Comparison of ENCODE assay signal across 15 cellular contexts in genomic region chr7:5574770-5575269, GRCh38. TPM values are rescaled to one million over a fixed set of nuclear protein-coding genes. Genes with fewer than 3 reads are reported as not detected.
DNase-seq lines count a peak whose midpoint lies in the region; ATAC-seq and TF ChIP-seq lines count a peak whose summit lies in the region.
"Had no signal": no experiment of that assay in that cellular context is flagged by ENCODE, and none has a peak within 500 bp of the region (broad histone marks: within the 10 kb centered on the region; RNA-seq: fewer than 3 reads in every experiment).

No MANE protein-coding gene starts in this region.

- H4K8ac ChIP-seq in mesendoderm (ENCODE audit: low read depth, low read length) = no peak overlapping the region

- peak overlapping the region; percentile 49 for H2AFZ ChIP-seq in fibroblast of lung (ENCODE audit: low read length)

- H3K9me3 ChIP-seq in fibroblast of lung (ENCODE audit: control insufficient read depth, insufficient read depth, low read depth, low read length) = no peaks in the 10 kb centered on the region
- H3K9me3 ChIP-seq: psoas muscle had no signal

- peak overlapping the region; percentile 13 for H3K4me2 ChIP-seq in fibroblast of lung (ENCODE audit: extremely low read depth, insufficient read depth, low read length)
- H3K4me2 ChIP-seq in mesendoderm (ENCODE audit: low read length) = peak overlapping the region; percentile 15

- peak overlapping the region; percentile 76 for H3K27ac Mint-ChIP-seq in type B pancreatic cell
- H3K27ac Mint-ChIP-seq: activated naive CD4-positive, alpha-beta T cell treated with anti-CD3 and anti-CD28 coated beads for 36 hours had no signal

- no peaks in the 10 kb centered on the region for H3K79me1 ChIP-seq in mesendoderm (ENCODE audit: low read length)

- no CpG with 5 or more reads among the region's 19 CpGs for WGBS in mesendoderm (ENCODE audit: extremely low coverage, insufficient coverage, low lambda C conversion rate)

- H3K27me3 Mint-ChIP-seq in type B pancreatic cell = no peaks in the 10 kb centered on the region

- peak overlapping the region; percentile 87 for H3K4ac ChIP-seq in mesendoderm (ENCODE audit: low read depth, low read length)

- peak; percentile 75 for DNase-seq in NCI-H2227 (lab: John Stamatoyannopoulos, UW; ENCODE audit: unreplicated experiment)
- no peak for DNase-seq in NCI-H2227 treated with DMSO at 0.1 percent for 48 hours (lab: John Stamatoyannopoulos, UW)
- DNase-seq in fibroblast of lung (ENCODE audit: low read depth in 2 of 2) = no peak
- peak; percentile 98 for DNase-seq in mesendoderm
- DNase-seq in type B pancreatic cell (ENCODE audit: extremely low spot score, unreplicated experiment) = no peak
- DNase-seq in NCI-H1092 (lab: John Stamatoyannopoulos, UW) = no peak
- DNase-seq: activated naive CD4-positive, alpha-beta T cell treated with anti-CD3 and anti-CD28 coated beads for 36 hours; EL; NCI-H1417; PC-3 had no signal

- peak overlapping the region; percentile 99 for H2BK5ac ChIP-seq in mesendoderm (ENCODE audit: low read length)

- H3K27me3 ChIP-seq in fibroblast of lung (ENCODE audit: control insufficient read depth, insufficient read depth, low read length) (no peaks in the 10 kb centered on the region), mesendoderm (ENCODE audit: insufficient read depth, low read length, poor library complexity) (no peaks in the 10 kb centered on the region)

- peak overlapping the region; percentile 88 for H3K56ac ChIP-seq in mesendoderm (ENCODE audit: low read length)

- H3K4me1 Mint-ChIP-seq in type B pancreatic cell (ENCODE audit: unreplicated experiment) = peaks cover 22% of the 10 kb centered on the region

- H3K4me3 Mint-ChIP-seq in type B pancreatic cell = peak overlapping the region; percentile 75
- H3K4me3 Mint-ChIP-seq: activated naive CD4-positive, alpha-beta T cell treated with anti-CD3 and anti-CD28 coated beads for 36 hours had no signal

- H3K27ac ChIP-seq in fibroblast of lung (ENCODE audit: insufficient read depth, low read length) (no peak overlapping the region), mesendoderm (ENCODE audit: low read depth, low read length) (peak overlapping the region; percentile 90)
- H3K27ac ChIP-seq: 22Rv1, HL-60 had no signal

- TF ChIP-seq CTCF in fibroblast of lung (conservative IDR thresholded peaks at IDR 0.05 in 1 of 2, IDR thresholded peaks at IDR 0.05 in 1 of 2; ENCODE audit: low read depth in 1 of 2, low read length in 2 of 2) (no peak), type B pancreatic cell (conservative IDR thresholded peaks at IDR 0.05) (no peak)

- H3K36me3 ChIP-seq in fibroblast of lung (ENCODE audit: control insufficient read depth, insufficient read depth, low read length) = no peaks in the 10 kb centered on the region
- no peaks in the 10 kb centered on the region for H3K36me3 ChIP-seq in mesendoderm (ENCODE audit: control insufficient read depth, insufficient read depth, low read length)

- H3K4me3 ChIP-seq in fibroblast of lung (replicated peaks in 1 of 4; ENCODE audit: control extremely low read depth in 1 of 4, insufficient read depth in 1 of 4, low read depth in 3 of 4, low read length in 4 of 4) = no peak overlapping the region
- no peak overlapping the region for H3K4me3 ChIP-seq in mesendoderm (ENCODE audit: low read length)
- H3K4me3 ChIP-seq: psoas muscle had no signal

- H3K9ac ChIP-seq in fibroblast of lung (ENCODE audit: insufficient read depth, low read length) (no peak overlapping the region), mesendoderm (ENCODE audit: low read length) (peak overlapping the region; percentile 70)

- H3K36me3 Mint-ChIP-seq in type B pancreatic cell = no peaks in the 10 kb centered on the region

- H3K23ac ChIP-seq in mesendoderm (ENCODE audit: low read length) = no peak overlapping the region

- H3K4me1 ChIP-seq in fibroblast of lung (ENCODE audit: control insufficient read depth, extremely low read depth, insufficient read depth, low read length) (peaks cover 3% of the 10 kb centered on the region), mesendoderm (ENCODE audit: control insufficient read depth, low read depth, low read length) (peaks cover 6% of the 10 kb centered on the region)
- H3K4me1 ChIP-seq: psoas muscle had no signal

- ATAC-seq in GM18520 (IDR thresholded peaks at IDR 0.05; ENCODE audit: unreplicated experiment) = no peak
- ATAC-seq in HG03045 (IDR thresholded peaks at IDR 0.05; ENCODE audit: unreplicated experiment) = no peak
- ATAC-seq: PC-3, psoas muscle had no signal

- H2BK15ac ChIP-seq in mesendoderm (replicated peaks; ENCODE audit: low read depth) = no peak overlapping the region

- peak overlapping the region; percentile 85 for H3K18ac ChIP-seq in mesendoderm (ENCODE audit: low read length)

- peak overlapping the region; percentile 16 for H2BK120ac ChIP-seq in mesendoderm (ENCODE audit: low read depth, low read length)

- H3K79me2 ChIP-seq in fibroblast of lung (ENCODE audit: control insufficient read depth, insufficient read depth, low read length) = no peaks in the 10 kb centered on the region
- H3K79me2 ChIP-seq in mesendoderm (ENCODE audit: control insufficient read depth, insufficient read depth, low read length) = no peaks in the 10 kb centered on the region

- H4K5ac ChIP-seq in mesendoderm (ENCODE audit: low read length) = peak overlapping the region; percentile 91

- no peaks in the 10 kb centered on the region for H3K9me3 Mint-ChIP-seq in type B pancreatic cell
- H3K9me3 Mint-ChIP-seq: activated naive CD4-positive, alpha-beta T cell treated with anti-CD3 and anti-CD28 coated beads for 36 hours had no signal

- H4K20me1 ChIP-seq in fibroblast of lung (ENCODE audit: control insufficient read depth, extremely low read depth, insufficient read depth, low read length) = no peaks in the 10 kb centered on the region

- H2AK5ac ChIP-seq in mesendoderm (ENCODE audit: low read length) = no peak overlapping the region

RNA-seq across cellular contexts. Expression of gene FSCN1, which starts 17.8 kb away (rescaled TPM):
- 104 and 105 TPM in 2 replicates for total RNA-seq in fibroblast of lung
- polyA plus RNA-seq in fibroblast of lung = 96.2 and 127 TPM in 2 replicates
- polyA plus RNA-seq in fibroblast of lung (2012) = 203 and 314 TPM in 2 replicates
- polyA minus RNA-seq in fibroblast of lung (ENCODE audit: low replicate concordance) = 154 and 164 TPM in 2 replicates
- 429 TPM for polyA plus RNA-seq in mesendoderm (2013, experiment 1 of 2)
- polyA plus RNA-seq in mesendoderm (2013, experiment 2 of 2) = 421 TPM
- 25.3 and 223 TPM in 2 replicates for total RNA-seq in type B pancreatic cell (ENCODE audit: low replicate concordance)

RNA-seq across cellular contexts. Expression of gene ACTB, which starts 44.4 kb away (rescaled TPM):
- total RNA-seq in fibroblast of lung (1,742 and 2,599 TPM in 2 replicates), type B pancreatic cell (ENCODE audit: low replicate concordance) (3,466 and 4,253 TPM in 2 replicates)
- 6,970 and 7,302 TPM in 2 replicates for polyA plus RNA-seq in fibroblast of lung
- polyA plus RNA-seq in fibroblast of lung (2012) = 11,369 and 11,817 TPM in 2 replicates
- 42,169 and 43,266 TPM in 2 replicates for polyA minus RNA-seq in fibroblast of lung (ENCODE audit: low replicate concordance)
- 13,565 TPM for polyA plus RNA-seq in mesendoderm (2013, experiment 1 of 2)
- polyA plus RNA-seq in mesendoderm (2013, experiment 2 of 2) = 13,705 TPM

Comparison
In these comparisons a context has a peak if more than half of its experiments do, and no peak if none do; other contexts are left out.
1. DNase-seq: peak in NCI-H2227 (single experiment) and mesendoderm (single experiment); none in NCI-H2227 treated with DMSO at 0.1 percent for 48 hours (single experiment), fibroblast of lung (0 of 2), type B pancreatic cell (single experiment) and NCI-H1092 (single experiment).